ENCODE assay signal across 8 cellular contexts in genomic region chr7:6516387-6516983, GRCh38. TPM values are rescaled to one million over a fixed set of nuclear protein-coding genes. Genes with fewer than 3 reads are reported as not detected.
DNase-seq lines count a peak whose midpoint lies in the region; ATAC-seq and TF ChIP-seq lines count a peak whose summit lies in the region.

No MANE protein-coding gene starts in this region.

- TF ChIP-seq POLR2A in uterus (IDR thresholded peaks at IDR 0.05), result no peak

- H3K36me3 Mint-ChIP-seq in progenitor cell of endocrine pancreas (ENCODE audit: insufficient read depth), result no peaks in the 10 kb centered on the region

- H3K4me3 ChIP-seq in AG09309 (ENCODE audit: control insufficient read depth, low read depth, low read length), result no peak overlapping the region
- H3K4me3 ChIP-seq in left ventricle myocardium inferior, result peak overlapping the region; percentile 45
- H3K4me3 ChIP-seq in uterus, result no peak overlapping the region

- peaks cover 5% of the 10 kb centered on the region for H3K4me1 ChIP-seq in left ventricle myocardium inferior
- no peaks in the 10 kb centered on the region for H3K4me1 ChIP-seq in uterus

- H3K36me3 ChIP-seq in left ventricle myocardium inferior (no peaks in the 10 kb centered on the region), uterus (no peaks in the 10 kb centered on the region)

- H3K4me3 Mint-ChIP-seq in progenitor cell of endocrine pancreas (ENCODE audit: low read depth), result peak overlapping the region; percentile 2

- TF ChIP-seq CTCF in AG09309 (IDR thresholded peaks at IDR 0.05; ENCODE audit: control insufficient read depth, insufficient read depth, low read depth, low read length, missing control alignments), result peak; percentile 92
- peak; percentile 93 for TF ChIP-seq CTCF in left ventricle myocardium inferior (IDR thresholded peaks at IDR 0.05; ENCODE audit: borderline replicate concordance)
- peak; percentile 79 for TF ChIP-seq CTCF in progenitor cell of endocrine pancreas (IDR thresholded peaks at IDR 0.05; ENCODE audit: unreplicated experiment)
- peak; percentile 82 to 88 (median 86) for TF ChIP-seq CTCF in uterus (IDR thresholded peaks at IDR 0.05)

- intact Hi-C loops in left ventricle myocardium inferior (cut with micrococcal nuclease), result no loop called here
- intact Hi-C loops in uterus (cut with DNase I; ENCODE audit: low total_unique reads), result no loop called here

- H3K9me3 Mint-ChIP-seq in progenitor cell of endocrine pancreas (ENCODE audit: low read depth), result no peaks in the 10 kb centered on the region

- H3K27me3 Mint-ChIP-seq in progenitor cell of endocrine pancreas, result peaks cover 3% of the 10 kb centered on the region

- DNase-seq in AG09309 (ENCODE audit: low read depth) (peak; percentile 52), NCI-H128 (lab: John Stamatoyannopoulos, UW; ENCODE audit: unreplicated experiment) (peak; percentile 64), SW480 (ENCODE audit: low spot score) (peak; percentile 88), amniotic epithelial cell (ENCODE audit: low read depth) (peak; percentile 74), left ventricle myocardium inferior (peak; percentile 81), progenitor cell of endocrine pancreas (ENCODE audit: low spot score, unreplicated experiment) (peak; percentile 69), uterus (peak; percentile 77 to 79)

- no peak overlapping the region for H3K27ac Mint-ChIP-seq in progenitor cell of endocrine pancreas

- no peaks in the 10 kb centered on the region for H3K9me3 ChIP-seq in left ventricle myocardium inferior (replicated peaks)
- no peaks in the 10 kb centered on the region for H3K9me3 ChIP-seq in uterus

- H3K27ac ChIP-seq in left ventricle myocardium inferior (replicated peaks) (peak overlapping the region; percentile 55), uterus (no peak overlapping the region)

- ATAC-seq in GM19395 (IDR thresholded peaks at IDR 0.05; ENCODE audit: unreplicated experiment), result peak; percentile 68

- peaks cover 4% of the 10 kb centered on the region for H3K4me1 Mint-ChIP-seq in progenitor cell of endocrine pancreas (ENCODE audit: low read depth)

- H3K27me3 ChIP-seq in left ventricle myocardium inferior (ENCODE audit: low read depth) (peaks cover 14% of the 10 kb centered on the region), uterus (no peaks in the 10 kb centered on the region)

RNA-seq across cellular contexts. Expression of gene KDELR2, which starts 32.5 kb away (rescaled TPM):
- total RNA-seq in left ventricle myocardium inferior (49.5 TPM), progenitor cell of endocrine pancreas (76.5 and 86.4 TPM in 2 replicates), uterus (100 to 1,000 TPM in 2 of 4 donors, 10 to 100 TPM in 2; 64.0 to 272 (median 95.4) TPM)

RNA-seq across cellular contexts. Expression of gene GRID2IP, which starts 34.8 kb away (rescaled TPM):
- total RNA-seq in left ventricle myocardium inferior (not detected), progenitor cell of endocrine pancreas (2.0 and 2.5 TPM in 2 replicates), uterus (under 1 TPM in 2 of 4 donors, not detected in 2; 0.21 to 0.49 TPM)
